Comparison of ENCODE assay signal across 1 cellular context in the genomic region with DNA sequence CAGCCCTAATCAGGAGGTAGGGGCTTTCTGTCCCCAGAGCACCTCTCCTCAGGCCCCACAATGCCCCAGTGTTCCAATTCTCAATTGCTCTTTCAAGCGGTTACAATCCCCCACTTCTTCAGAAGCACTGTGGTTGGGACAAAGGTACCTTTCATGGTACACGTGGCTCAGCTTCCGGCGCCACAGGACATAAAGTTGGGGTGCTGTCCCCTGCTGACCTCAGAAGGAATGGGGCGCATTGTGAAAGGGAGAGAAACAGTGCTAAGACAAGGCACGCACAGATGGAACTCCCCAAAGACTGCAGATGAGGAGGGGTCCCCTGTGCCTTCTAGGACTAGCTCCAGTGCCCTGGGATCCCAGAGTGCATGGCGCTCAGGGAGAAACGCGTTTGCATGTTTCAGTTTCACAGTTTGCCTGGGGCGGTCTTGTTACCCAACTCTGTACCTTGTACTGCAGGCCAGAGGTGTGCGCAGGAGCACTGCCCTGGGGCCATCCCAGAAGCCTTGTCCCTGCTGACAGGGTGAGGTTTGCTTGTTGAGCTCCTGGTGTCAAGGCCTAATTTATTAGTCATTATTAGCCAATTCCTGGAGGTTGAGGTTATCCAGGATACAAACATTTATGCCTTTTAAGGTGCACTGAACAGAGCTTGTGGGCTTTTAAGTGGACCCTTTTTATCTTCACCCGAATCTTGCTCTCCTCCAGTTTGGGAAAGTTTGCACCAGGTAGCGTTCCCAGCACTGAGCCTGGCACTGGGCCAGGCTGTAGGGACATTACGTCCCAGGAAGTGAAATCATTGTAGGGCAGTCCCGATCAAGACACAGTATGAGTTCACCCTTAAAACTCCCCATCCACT.
TF ChIP-seq lines count a peak whose summit lies in the region.

No MANE protein-coding gene starts in this region.

TF ChIP-seq in HepG2, 621 proteins besides CTCF, POLR2A, EP300 and RAD21 (continued from another document and continues in another):
- TF ChIP-seq, protein P1, sequence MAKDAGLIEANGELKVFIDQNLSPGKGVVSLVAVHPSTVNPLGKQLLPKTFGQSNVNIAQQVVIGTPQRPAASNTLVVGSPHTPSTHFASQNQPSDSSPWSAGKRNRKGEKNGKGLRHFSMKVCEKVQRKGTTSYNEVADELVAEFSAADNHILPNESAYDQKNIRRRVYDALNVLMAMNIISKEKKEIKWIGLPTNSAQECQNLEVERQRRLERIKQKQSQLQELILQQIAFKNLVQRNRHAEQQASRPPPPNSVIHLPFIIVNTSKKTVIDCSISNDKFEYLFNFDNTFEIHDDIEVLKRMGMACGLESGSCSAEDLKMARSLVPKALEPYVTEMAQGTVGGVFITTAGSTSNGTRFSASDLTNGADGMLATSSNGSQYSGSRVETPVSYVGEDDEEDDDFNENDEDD (CRISPR knock-in tag; IDR thresholded peaks at IDR 0.05; ENCODE audit: borderline replicate concordance), result peak; percentile 80
- TF ChIP-seq TP53 (CRISPR knock-in tag; conservative IDR thresholded peaks at IDR 0.05) (no peak), ZNF121 (CRISPR knock-in tag; IDR thresholded peaks at IDR 0.05) (peak; percentile 49; the same call in 1 of the 2 replicates), RXRA (CRISPR knock-in tag; IDR thresholded peaks at IDR 0.05) (peak; percentile 97), ZNF44 (CRISPR knock-in tag; IDR thresholded peaks at IDR 0.05) (no peak; the same call in 1 of the 2 replicates), NR2F1 (CRISPR knock-in tag; IDR thresholded peaks at IDR 0.05) (peak; percentile 84 to 93), KMT2A (CRISPR knock-in tag; IDR thresholded peaks at IDR 0.05) (peak; percentile 52), PRDM15 (CRISPR knock-in tag; IDR thresholded peaks at IDR 0.05) (no peak), ZNF331 (CRISPR knock-in tag; IDR thresholded peaks at IDR 0.05) (peak; percentile 78), NFIB (CRISPR knock-in tag; IDR thresholded peaks at IDR 0.05; ENCODE audit: borderline replicate concordance) (no peak), ZMAT3 (CRISPR knock-in tag; conservative IDR thresholded peaks at IDR 0.05) (no peak), TGIF2 (CRISPR knock-in tag; IDR thresholded peaks at IDR 0.05) (no peak; the same call in 1 of the 2 replicates), ASH2L (IDR thresholded peaks at IDR 0.05; ENCODE audit: insufficient read length, low read depth, low read length) (peak; percentile 95), ZNF337 (CRISPR knock-in tag; IDR thresholded peaks at IDR 0.05; ENCODE audit: borderline replicate concordance, low read depth) (no peak), ZNF251 (CRISPR knock-in tag; IDR thresholded peaks at IDR 0.05) (no peak), U2AF2 (IDR thresholded peaks at IDR 0.05; ENCODE audit: low read depth, low read length) (no peak), ZNF513 (CRISPR knock-in tag; conservative IDR thresholded peaks at IDR 0.05) (no peak), ZFY (CRISPR knock-in tag; IDR thresholded peaks at IDR 0.05) (peak; percentile 71; the same call in 1 of the 2 replicates), MXD1 (CRISPR knock-in tag; IDR thresholded peaks at IDR 0.05) (peak; percentile 43; the same call in 1 of the 2 replicates), MIER3 (CRISPR knock-in tag; IDR thresholded peaks at IDR 0.05; ENCODE audit: borderline replicate concordance) (peak; percentile 58; the same call in 1 of the 2 replicates), SAFB2 (CRISPR knock-in tag; IDR thresholded peaks at IDR 0.05; ENCODE audit: borderline replicate concordance, low read depth) (no peak), SMC3 (IDR thresholded peaks at IDR 0.05; ENCODE audit: low read length) (no peak), ZNF749 (CRISPR knock-in tag; IDR thresholded peaks at IDR 0.05; ENCODE audit: borderline replicate concordance) (0 out of 2 replicates have a peak, but pooled peaks have one; percentile 32), KLF9 (CRISPR knock-in tag; IDR thresholded peaks at IDR 0.05; ENCODE audit: low read depth) (no peak), MTF2 (CRISPR knock-in tag; IDR thresholded peaks at IDR 0.05; ENCODE audit: borderline replicate concordance) (no peak), ZFAT (CRISPR knock-in tag; conservative IDR thresholded peaks at IDR 0.05) (no peak), KMT2B (CRISPR knock-in tag; IDR thresholded peaks at IDR 0.05) (0 out of 2 replicates have a peak, but pooled peaks have one; percentile 21), GRHL1 (CRISPR knock-in tag; conservative IDR thresholded peaks at IDR 0.05) (no peak), ZNF20 (CRISPR knock-in tag; IDR thresholded peaks at IDR 0.05) (no peak), GATAD1 (CRISPR knock-in tag; IDR thresholded peaks at IDR 0.05) (peak; percentile 40), ZNF264 (CRISPR knock-in tag; IDR thresholded peaks at IDR 0.05) (peak; percentile 77; the same call in 1 of the 2 replicates), ZNF274 (CRISPR knock-in tag; IDR thresholded peaks at IDR 0.05) (no peak), NFE2 (CRISPR knock-in tag; IDR thresholded peaks at IDR 0.05) (no peak), REXO4 (CRISPR knock-in tag; IDR thresholded peaks at IDR 0.05; ENCODE audit: borderline replicate concordance) (no peak), NR2F6 (IDR thresholded peaks at IDR 0.05) (peak; percentile 86), NR2F6 (CRISPR knock-in tag; IDR thresholded peaks at IDR 0.05) (peak; percentile 89), HOXA9 (CRISPR knock-in tag; IDR thresholded peaks at IDR 0.05; ENCODE audit: borderline replicate concordance) (no peak; the same call in 1 of the 2 replicates), TOE1 (CRISPR knock-in tag; IDR thresholded peaks at IDR 0.05) (peak; percentile 65; the same call in 1 of the 2 replicates), RBFOX2 (IDR thresholded peaks at IDR 0.05; ENCODE audit: low read depth, low read length) (peak; percentile 66)
- TF ChIP-seq, protein P2, sequence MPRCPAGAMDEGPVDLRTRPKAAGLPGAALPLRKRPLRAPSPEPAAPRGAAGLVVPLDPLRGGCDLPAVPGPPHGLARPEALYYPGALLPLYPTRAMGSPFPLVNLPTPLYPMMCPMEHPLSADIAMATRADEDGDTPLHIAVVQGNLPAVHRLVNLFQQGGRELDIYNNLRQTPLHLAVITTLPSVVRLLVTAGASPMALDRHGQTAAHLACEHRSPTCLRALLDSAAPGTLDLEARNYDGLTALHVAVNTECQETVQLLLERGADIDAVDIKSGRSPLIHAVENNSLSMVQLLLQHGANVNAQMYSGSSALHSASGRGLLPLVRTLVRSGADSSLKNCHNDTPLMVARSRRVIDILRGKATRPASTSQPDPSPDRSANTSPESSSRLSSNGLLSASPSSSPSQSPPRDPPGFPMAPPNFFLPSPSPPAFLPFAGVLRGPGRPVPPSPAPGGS (CRISPR knock-in tag; IDR thresholded peaks at IDR 0.05), result peak; percentile 13; the same call in 1 of the 2 replicates
- TF ChIP-seq, protein P3, sequence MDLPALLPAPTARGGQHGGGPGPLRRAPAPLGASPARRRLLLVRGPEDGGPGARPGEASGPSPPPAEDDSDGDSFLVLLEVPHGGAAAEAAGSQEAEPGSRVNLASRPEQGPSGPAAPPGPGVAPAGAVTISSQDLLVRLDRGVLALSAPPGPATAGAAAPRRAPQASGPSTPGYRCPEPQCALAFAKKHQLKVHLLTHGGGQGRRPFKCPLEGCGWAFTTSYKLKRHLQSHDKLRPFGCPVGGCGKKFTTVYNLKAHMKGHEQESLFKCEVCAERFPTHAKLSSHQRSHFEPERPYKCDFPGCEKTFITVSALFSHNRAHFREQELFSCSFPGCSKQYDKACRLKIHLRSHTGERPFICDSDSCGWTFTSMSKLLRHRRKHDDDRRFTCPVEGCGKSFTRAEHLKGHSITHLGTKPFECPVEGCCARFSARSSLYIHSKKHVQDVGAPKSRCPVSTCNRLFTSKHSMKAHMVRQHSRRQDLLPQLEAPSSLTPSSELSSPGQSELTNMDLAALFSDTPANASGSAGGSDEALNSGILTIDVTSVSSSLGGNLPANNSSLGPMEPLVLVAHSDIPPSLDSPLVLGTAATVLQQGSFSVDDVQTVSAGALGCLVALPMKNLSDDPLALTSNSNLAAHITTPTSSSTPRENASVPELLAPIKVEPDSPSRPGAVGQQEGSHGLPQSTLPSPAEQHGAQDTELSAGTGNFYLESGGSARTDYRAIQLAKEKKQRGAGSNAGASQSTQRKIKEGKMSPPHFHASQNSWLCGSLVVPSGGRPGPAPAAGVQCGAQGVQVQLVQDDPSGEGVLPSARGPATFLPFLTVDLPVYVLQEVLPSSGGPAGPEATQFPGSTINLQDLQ (CRISPR knock-in tag; IDR thresholded peaks at IDR 0.05), result 0 out of 2 replicates have a peak, but pooled peaks have one; percentile 52
- TF ChIP-seq, protein P4, sequence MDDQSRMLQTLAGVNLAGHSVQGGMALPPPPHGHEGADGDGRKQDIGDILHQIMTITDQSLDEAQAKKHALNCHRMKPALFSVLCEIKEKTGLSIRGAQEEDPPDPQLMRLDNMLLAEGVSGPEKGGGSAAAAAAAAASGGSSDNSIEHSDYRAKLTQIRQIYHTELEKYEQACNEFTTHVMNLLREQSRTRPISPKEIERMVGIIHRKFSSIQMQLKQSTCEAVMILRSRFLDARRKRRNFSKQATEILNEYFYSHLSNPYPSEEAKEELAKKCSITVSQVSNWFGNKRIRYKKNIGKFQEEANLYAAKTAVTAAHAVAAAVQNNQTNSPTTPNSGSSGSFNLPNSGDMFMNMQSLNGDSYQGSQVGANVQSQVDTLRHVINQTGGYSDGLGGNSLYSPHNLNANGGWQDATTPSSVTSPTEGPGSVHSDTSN (CRISPR knock-in tag; IDR thresholded peaks at IDR 0.05; ENCODE audit: borderline replicate concordance), result no peak
- TF ChIP-seq, protein P5, sequence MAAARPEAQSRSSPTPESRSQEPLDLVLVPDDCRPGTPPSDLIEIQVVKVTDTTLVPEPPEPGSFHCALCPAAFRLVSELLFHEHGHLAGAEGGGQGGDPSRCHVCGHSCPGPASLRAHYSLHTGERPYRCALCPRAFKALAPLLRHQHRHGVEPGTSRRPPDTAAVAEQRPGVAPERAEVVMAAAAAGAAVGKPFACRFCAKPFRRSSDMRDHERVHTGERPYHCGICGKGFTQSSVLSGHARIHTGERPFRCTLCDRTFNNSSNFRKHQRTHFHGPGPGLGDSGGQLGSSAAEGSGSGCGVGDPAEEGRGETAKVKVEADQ (CRISPR knock-in tag; IDR thresholded peaks at IDR 0.05; ENCODE audit: borderline replicate concordance), result peak; percentile 31; the same call in 1 of the 2 replicates
- TF ChIP-seq, protein P6, sequence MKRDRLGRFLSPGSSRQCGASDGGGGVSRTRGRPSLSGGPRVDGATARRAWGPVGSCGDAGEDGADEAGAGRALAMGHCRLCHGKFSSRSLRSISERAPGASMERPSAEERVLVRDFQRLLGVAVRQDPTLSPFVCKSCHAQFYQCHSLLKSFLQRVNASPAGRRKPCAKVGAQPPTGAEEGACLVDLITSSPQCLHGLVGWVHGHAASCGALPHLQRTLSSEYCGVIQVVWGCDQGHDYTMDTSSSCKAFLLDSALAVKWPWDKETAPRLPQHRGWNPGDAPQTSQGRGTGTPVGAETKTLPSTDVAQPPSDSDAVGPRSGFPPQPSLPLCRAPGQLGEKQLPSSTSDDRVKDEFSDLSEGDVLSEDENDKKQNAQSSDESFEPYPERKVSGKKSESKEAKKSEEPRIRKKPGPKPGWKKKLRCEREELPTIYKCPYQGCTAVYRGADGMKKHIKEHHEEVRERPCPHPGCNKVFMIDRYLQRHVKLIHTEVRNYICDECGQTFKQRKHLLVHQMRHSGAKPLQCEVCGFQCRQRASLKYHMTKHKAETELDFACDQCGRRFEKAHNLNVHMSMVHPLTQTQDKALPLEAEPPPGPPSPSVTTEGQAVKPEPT (CRISPR knock-in tag; IDR thresholded peaks at IDR 0.05; ENCODE audit: low read depth), result peak; percentile 97
